In the genomic region with DNA sequence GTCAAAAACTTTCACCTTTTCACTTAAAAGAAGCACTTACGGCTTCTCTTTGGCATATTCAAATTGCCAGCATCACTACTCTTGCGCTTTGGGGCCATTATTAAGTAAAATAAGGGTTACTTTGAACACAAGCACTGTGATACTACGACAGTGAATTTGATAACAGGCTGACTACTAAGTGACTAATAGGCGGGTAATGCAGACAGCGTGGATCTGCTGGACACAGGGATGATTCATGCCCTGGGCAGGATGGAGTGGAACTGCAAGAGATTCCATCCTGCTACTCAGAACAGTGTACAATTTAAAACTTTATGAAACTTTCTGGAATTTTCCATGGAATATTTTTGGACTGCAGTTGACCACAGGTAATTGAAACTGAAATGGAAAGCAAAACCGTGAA, we compare ENCODE assay signal across 11 cellular contexts. TPM values are rescaled to one million over a fixed set of nuclear protein-coding genes. Genes with fewer than 3 reads are reported as not detected.
A peak's percentile ranks its signal among the peaks of the same experiment; 100 is the strongest.
DNase-seq lines count a peak whose midpoint lies in the region; ATAC-seq, FAIRE-seq and TF ChIP-seq lines count a peak whose summit lies in the region.
"Had no signal": no experiment of that assay in that cellular context is flagged by ENCODE, and none has a peak within 500 bp of the region (broad histone marks: within the 10 kb centered on the region; RNA-seq: fewer than 3 reads in every experiment).

No MANE protein-coding gene starts in this region.

- no peaks in the 10 kb centered on the region for H4K20me1 ChIP-seq in keratinocyte (ENCODE audit: control insufficient read depth, extremely low read depth, insufficient read depth, low read length)
- H4K20me1 ChIP-seq: BLaER1 had no signal

- no peak overlapping the region for H3K9ac ChIP-seq in keratinocyte (ENCODE audit: control insufficient read depth, extremely low read depth, insufficient read depth, low read length)
- H3K9ac ChIP-seq: BLaER1, KMS-11 had no signal

- no peaks in the 10 kb centered on the region for H3K79me2 ChIP-seq in keratinocyte (ENCODE audit: control insufficient read depth, insufficient read depth, low read length)

- no peaks in the 10 kb centered on the region for H3K27me3 ChIP-seq in left ventricle myocardium inferior (ENCODE audit: low read depth)
- H3K27me3 ChIP-seq in keratinocyte (ENCODE audit: control insufficient read depth, extremely low read depth, insufficient read depth, low read length), result no peaks in the 10 kb centered on the region
- H3K27me3 ChIP-seq: BLaER1, cardiac muscle cell had no signal

- intact Hi-C loops in left ventricle myocardium superior (cut with micrococcal nuclease), result no loop called here
- intact Hi-C loops in left ventricle myocardium inferior (cut with micrococcal nuclease), result no loop called here

- dilution Hi-C loops in keratinocyte (cut with MboI; ENCODE audit: extremely low pct_ligation_motif_present, low sequenced_read_pairs), result no loop called here

- H3K9me3 ChIP-seq in left ventricle myocardium inferior (replicated peaks), result no peaks in the 10 kb centered on the region
- no peaks in the 10 kb centered on the region for H3K9me3 ChIP-seq in keratinocyte (ENCODE audit: control insufficient read depth, low read depth, low read length)
- H3K9me3 ChIP-seq: BLaER1 had no signal

- TF ChIP-seq CTCF in left ventricle myocardium inferior (IDR thresholded peaks at IDR 0.05; ENCODE audit: borderline replicate concordance) (no peak), astrocyte of the cerebellum (IDR thresholded peaks at IDR 0.05; ENCODE audit: low read depth, low read length, missing control alignments) (no peak), keratinocyte (optimal IDR thresholded peaks at IDR 0.05 in 1 of 3, IDR thresholded peaks at IDR 0.05 in 1 of 3, conservative IDR thresholded peaks at IDR 0.05 in 1 of 3; ENCODE audit: extremely low read depth in 1 of 3, insufficient read depth in 2 of 3, low read length in 3 of 3) (no peak)

- FAIRE-seq in keratinocyte (lab: Jason Lieb, UNC), result peak; percentile 92

- DNase-seq in left ventricle myocardium superior (no peak), left ventricle myocardium inferior (no peak), astrocyte of the cerebellum (ENCODE audit: low read depth) (peak; percentile 90), keratinocyte (ENCODE audit: low read depth, low spot score) (peak; percentile 59), medulla oblongata (ENCODE audit: extremely low spot score) (no peak), SIG-M5 (lab: John Stamatoyannopoulos, UW) (no peak)

- peaks cover 6% of the 10 kb centered on the region for H3K36me3 ChIP-seq in left ventricle myocardium inferior
- peaks cover 0 to under 1% of the 10 kb centered on the region in 2 experiments for H3K36me3 ChIP-seq in keratinocyte (ENCODE audit: control insufficient read depth in 2 of 2, extremely low read depth in 1 of 2, insufficient read depth in 2 of 2, low read length in 2 of 2)
- H3K36me3 ChIP-seq: cardiac muscle cell had no signal

- no peak overlapping the region for H3K4me3 ChIP-seq in left ventricle myocardium inferior
- H3K4me3 ChIP-seq in astrocyte of the cerebellum (ENCODE audit: low read depth, low read length), result no peak overlapping the region
- H3K4me3 ChIP-seq in keratinocyte (ENCODE audit: control insufficient read depth in 2 of 3, extremely low read depth in 1 of 3, insufficient read depth in 2 of 3, low read depth in 1 of 3, low read length in 3 of 3), result no peak overlapping the region
- H3K4me3 ChIP-seq: BLaER1, cardiac muscle cell had no signal

- in situ Hi-C loops in astrocyte of the cerebellum (cut with HindIII; ENCODE audit: low sequenced_read_pairs), result no loop called here

- peaks cover 2% of the 10 kb centered on the region for H3K9me1 ChIP-seq in keratinocyte (ENCODE audit: control insufficient read depth, extremely low read depth, insufficient read depth, low read length)

- H3K27ac ChIP-seq in left ventricle myocardium inferior (replicated peaks) (no peak overlapping the region), keratinocyte (ENCODE audit: control insufficient read depth, insufficient read depth, low read length) (no peak overlapping the region)
- H3K27ac ChIP-seq: BLaER1, cardiac muscle cell, KMS-11 had no signal

- peak; percentile 57 for ATAC-seq in left ventricle myocardium superior
- no peak for ATAC-seq in GM21723 (IDR thresholded peaks at IDR 0.05; ENCODE audit: unreplicated experiment)
- ATAC-seq in HG02852 (IDR thresholded peaks at IDR 0.05; ENCODE audit: unreplicated experiment), result no peak

- H3K4me2 ChIP-seq in keratinocyte (ENCODE audit: control insufficient read depth, extremely low read depth, insufficient read depth, low read depth, low read length), result peak overlapping the region; percentile 17
- H3K4me2 ChIP-seq: BLaER1, KMS-11 had no signal

- H2AFZ ChIP-seq in keratinocyte (ENCODE audit: control insufficient read depth, low read length), result no peak overlapping the region

- H3K4me1 ChIP-seq in left ventricle myocardium inferior (no peaks in the 10 kb centered on the region), keratinocyte (ENCODE audit: control insufficient read depth, extremely low read depth, insufficient read depth, low read length) (peaks cover 15% of the 10 kb centered on the region)

RNA-seq across cellular contexts. Expression of a gene that starts 45.9 kb away (rescaled TPM):
- 12.8 TPM for total RNA-seq in left ventricle myocardium superior
- total RNA-seq in left ventricle myocardium inferior, result 12.8 TPM
- 9.6 to 21.0 TPM (median 11.8 TPM) in 3 replicates for polyA plus RNA-seq in keratinocyte
- polyA plus RNA-seq in keratinocyte (2011; ENCODE audit: low read depth), result 33.0 TPM
- 10.1 and 15.2 TPM in 2 replicates for polyA plus RNA-seq in keratinocyte (2011; cell fraction: cytosol; rRNA removed)
- polyA plus RNA-seq in keratinocyte (2011; cell fraction: nucleus; rRNA removed), result 8.5 and 9.5 TPM in 2 replicates
- 8.1 and 11.8 TPM in 2 replicates for polyA plus RNA-seq in keratinocyte (2012; ENCODE audit: low replicate concordance)
- polyA minus RNA-seq in keratinocyte, result 0.43 to 4.6 TPM (median 1.1 TPM) in 3 replicates
- 10.9 TPM for polyA minus RNA-seq in keratinocyte (2011; cell fraction: cytosol; rRNA and poly(A)+ RNA removed)
- polyA minus RNA-seq in keratinocyte (2011; cell fraction: nucleus; rRNA and poly(A)+ RNA removed), result 3.8 and 4.9 TPM in 2 replicates

RNA-seq across cellular contexts. Expression of a gene that starts 57.3 kb away (rescaled TPM):
- 51.1 TPM for total RNA-seq in left ventricle myocardium superior
- total RNA-seq in left ventricle myocardium inferior, result 30.8 TPM
- polyA plus RNA-seq in keratinocyte, result not detected in 3 replicates
- polyA plus RNA-seq in keratinocyte (2011; ENCODE audit: low read depth), result not detected
- not detected in 2 replicates for polyA plus RNA-seq in keratinocyte (2011; cell fraction: cytosol; rRNA removed)
- not detected in 2 replicates for polyA plus RNA-seq in keratinocyte (2011; cell fraction: nucleus; rRNA removed)
- 0.18 TPM in 1 of 2 replicates, not detected in the other for polyA plus RNA-seq in keratinocyte (2012; ENCODE audit: low replicate concordance)
- not detected in 3 replicates for polyA minus RNA-seq in keratinocyte
- polyA minus RNA-seq in keratinocyte (2011; cell fraction: cytosol; rRNA and poly(A)+ RNA removed), result not detected
- not detected in 2 replicates for polyA minus RNA-seq in keratinocyte (2011; cell fraction: nucleus; rRNA and poly(A)+ RNA removed)

Comparison
In these comparisons a context has a peak if more than half of its experiments do, and no peak if none do; other contexts are left out.
1. DNase-seq: peak in astrocyte of the cerebellum (single experiment) and keratinocyte (single experiment); none in left ventricle myocardium superior (single experiment), left ventricle myocardium inferior (single experiment), medulla oblongata (single experiment) and SIG-M5 (single experiment).